ENCODE assay signal across 14 cellular contexts in the genomic region with DNA sequence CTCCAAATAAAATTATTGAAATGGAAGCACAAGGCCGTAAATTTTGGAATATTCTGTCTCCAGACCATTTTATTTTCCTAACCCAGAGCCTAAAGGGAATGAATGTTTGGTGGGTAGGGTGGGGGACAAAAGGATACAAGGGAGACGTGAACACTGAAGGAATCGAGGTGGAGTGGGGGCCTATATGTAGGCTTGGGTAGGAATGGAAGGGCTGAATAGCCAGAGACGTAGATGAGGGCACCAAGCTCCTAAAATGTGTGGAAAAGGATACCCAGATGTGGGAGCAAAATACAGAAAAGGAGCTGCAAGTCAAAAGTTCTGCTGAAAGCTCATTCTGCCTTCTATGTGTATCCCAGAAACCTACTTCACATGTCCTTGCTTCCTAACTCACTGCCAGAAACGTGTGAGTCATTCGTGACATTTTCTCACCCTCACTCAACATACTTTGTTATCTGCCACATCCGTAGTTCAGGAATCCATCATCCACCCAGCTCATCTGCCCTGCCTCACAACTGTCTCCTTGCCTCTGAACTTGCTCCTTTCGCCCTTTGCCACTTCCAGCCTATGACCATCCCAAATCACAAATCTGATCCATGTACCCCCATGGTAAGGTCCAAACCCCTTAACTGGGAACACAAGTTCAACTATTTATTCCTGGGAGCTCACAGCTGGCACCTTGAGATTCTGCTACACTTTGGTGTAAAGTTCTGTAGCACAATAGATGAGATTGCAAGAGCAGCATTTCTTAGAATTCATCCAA.
DNase-seq lines count a peak whose midpoint lies in the region; ATAC-seq and TF ChIP-seq lines count a peak whose summit lies in the region.
"Had no signal": no experiment of that assay in that cellular context is flagged by ENCODE, and none has a peak within 500 bp of the region (broad histone marks: within the 10 kb centered on the region; RNA-seq: fewer than 3 reads in every experiment).

No MANE protein-coding gene starts in this region.

- H3K4me3 ChIP-seq in thyroid gland (replicated peaks in 1 of 3) = no peak overlapping the region
- H3K4me3 ChIP-seq: gastrocnemius medialis, SJCRH30 had no signal

- 85 to 87% methylated on average over 8 of the region's 8 CpGs for WGBS in thyroid gland, 2 donors

- TF ChIP-seq CTCF in RWPE1 (conservative IDR thresholded peaks at IDR 0.05; ENCODE audit: low read depth) = no peak
- no peak for TF ChIP-seq CTCF in thyroid gland (IDR thresholded peaks at IDR 0.05)

- DNase-seq in EL (peak; percentile 94), RWPE1 (ENCODE audit: low spot score) (peak; percentile 46), fibroblast of the conjunctiva (ENCODE audit: low read depth) (peak; percentile 66), pulmonary artery endothelial cell (ENCODE audit: low read depth, low spot score) (peak; percentile 10), thyroid gland (no peak), NCI-H2171 treated with DMSO at 0.1 percent for 48 hours (lab: John Stamatoyannopoulos, UW) (no peak)
- DNase-seq: activated naive CD8-positive, alpha-beta T cell treated with anti-CD3 and anti-CD28 coated beads, Interleukin-2, amount 50 U/mL, for 24 hours; DMS153; gastrocnemius medialis; stimulated activated CD4-positive, alpha-beta T cell treated with anti-CD3 and anti-CD28 coated beads, Interleukin-2, amount 100 ng/mL, for 48 hours had no signal

- CTCF ChIA-PET in RWPE1 (lab: Yijun Ruan, JAX) = no interaction called here

- POLR2A ChIA-PET in RWPE1 (lab: Yijun Ruan, JAX; ENCODE audit: low non-redundant PET) = no interaction called here

- H3K27me3 ChIP-seq in thyroid gland = no peaks in the 10 kb centered on the region
- H3K27me3 ChIP-seq: gastrocnemius medialis, SJCRH30 had no signal

- ATAC-seq in GM18517 (IDR thresholded peaks at IDR 0.05; ENCODE audit: unreplicated experiment) (no peak), HG02981 (IDR thresholded peaks at IDR 0.05; ENCODE audit: unreplicated experiment) (no peak)
- ATAC-seq: activated naive CD8-positive, alpha-beta T cell treated with anti-CD3 and anti-CD28 coated beads, Interleukin-2, amount 50 U/mL, for 24 hours; HepG2 had no signal

- H3K9me3 ChIP-seq in thyroid gland = no peaks in the 10 kb centered on the region
- H3K9me3 ChIP-seq: gastrocnemius medialis, SJCRH30 had no signal

- intact Hi-C loops in thyroid gland (cut with DNase I) = no loop called here

- H3K4me1 ChIP-seq in thyroid gland = no peaks in the 10 kb centered on the region
- H3K4me1 ChIP-seq: gastrocnemius medialis, SJCRH30 had no signal

- H3K27ac ChIP-seq in RWPE1 = no peak overlapping the region
- no peak overlapping the region for H3K27ac ChIP-seq in thyroid gland
- H3K27ac ChIP-seq: gastrocnemius medialis, SJCRH30 had no signal

- no peak for TF ChIP-seq POLR2A in thyroid gland (IDR thresholded peaks at IDR 0.05)

- H3K36me3 ChIP-seq in thyroid gland = no peaks in the 10 kb centered on the region
- H3K36me3 ChIP-seq: gastrocnemius medialis, SJCRH30 had no signal

Comparison
In these comparisons a context has a peak if more than half of its experiments do, and no peak if none do; other contexts are left out.
1. DNase-seq: peak in EL (single experiment), RWPE1 (single experiment), fibroblast of the conjunctiva (single experiment) and pulmonary artery endothelial cell (single experiment); none in thyroid gland (0 of 2) and NCI-H2171 treated with DMSO at 0.1 percent for 48 hours (single experiment).